In the genomic region with DNA sequence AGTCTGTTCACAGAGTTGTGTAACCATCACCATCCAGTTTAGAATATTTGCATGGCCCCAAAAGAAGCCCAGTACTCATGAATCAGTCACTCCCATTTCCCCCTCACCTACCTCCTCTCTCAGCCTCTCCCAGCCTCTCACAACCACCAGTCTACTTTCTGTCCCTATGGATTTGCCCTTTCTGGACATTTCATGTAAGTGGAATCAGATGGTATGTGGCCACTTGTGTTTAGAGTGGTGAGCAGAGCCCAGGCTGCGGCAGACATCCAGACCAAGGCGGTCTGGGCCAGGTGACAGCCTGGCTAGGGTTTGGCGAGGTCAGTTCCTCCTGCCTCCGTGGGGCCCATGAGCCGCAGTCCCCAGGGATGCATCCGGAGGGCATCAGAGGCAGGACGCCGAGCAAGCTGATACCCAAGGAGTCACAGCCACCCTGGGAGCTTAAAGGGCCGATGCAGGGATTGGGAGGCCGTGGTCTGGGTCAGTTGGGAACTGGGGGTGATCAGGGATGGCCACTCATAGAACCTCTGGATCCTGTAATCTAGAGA, we compare ENCODE assay signal across 11 cellular contexts. TPM values are rescaled to one million over a fixed set of nuclear protein-coding genes. Genes with fewer than 3 reads are reported as not detected.
DNase-seq lines count a peak whose midpoint lies in the region; ATAC-seq, FAIRE-seq and TF ChIP-seq lines count a peak whose summit lies in the region.
"Had no signal": no experiment of that assay in that cellular context is flagged by ENCODE, and none has a peak within 500 bp of the region (broad histone marks: within the 10 kb centered on the region; RNA-seq: fewer than 3 reads in every experiment).

No MANE protein-coding gene starts in this region.

- no peaks in the 10 kb centered on the region for H3K27me3 Mint-ChIP-seq in CD4-positive, CD25-positive, alpha-beta regulatory T cell
- no peaks in the 10 kb centered on the region for H3K27me3 Mint-ChIP-seq in naive thymus-derived CD4-positive, alpha-beta T cell

- TF ChIP-seq EP300 in K562 (IDR thresholded peaks at IDR 0.05; ENCODE audit: low read length), result no peak

- 23% methylated on average over 10 of the region's 10 CpGs for WGBS in K562 (ENCODE audit: insufficient coverage, low coverage, missing lambda C conversion rate)

- no peak for TF ChIP-seq POLR2A in K562 (conservative IDR thresholded peaks at IDR 0.05)

- peak overlapping the region; percentile 8; the same call in 1 of the 2 replicates for H2AFZ ChIP-seq in Karpas-422 (ENCODE audit: low read length)
- no peak overlapping the region for H2AFZ ChIP-seq in K562 (ENCODE audit: low read depth, low read length)

- H3K36me3 ChIP-seq in CD4-positive, CD25-positive, alpha-beta regulatory T cell (ENCODE audit: control insufficient read depth, insufficient read depth, low read length), result no peaks in the 10 kb centered on the region
- H3K36me3 ChIP-seq in Karpas-422 (ENCODE audit: insufficient read depth, low read length), result no peaks in the 10 kb centered on the region
- no peaks in the 10 kb centered on the region for H3K36me3 ChIP-seq in K562 (ENCODE audit: control insufficient read depth, insufficient read depth, low read length)
- no peaks in the 10 kb centered on the region for H3K36me3 ChIP-seq in naive thymus-derived CD4-positive, alpha-beta T cell (ENCODE audit: control insufficient read depth in 2 of 3, insufficient read depth in 3 of 3, low read length in 3 of 3)
- H3K36me3 ChIP-seq: adrenal gland had no signal

- H3K27ac ChIP-seq in CD4-positive, CD25-positive, alpha-beta regulatory T cell (ENCODE audit: insufficient read depth, low read length, poor library complexity, severe bottlenecking), result peak overlapping the region; percentile 43
- H3K27ac ChIP-seq in Karpas-422 (ENCODE audit: low read length) (no peak overlapping the region), K562 (ENCODE audit: extremely low read depth, low read depth, low read length) (no peak overlapping the region)
- H3K27ac ChIP-seq in naive thymus-derived CD4-positive, alpha-beta T cell (ENCODE audit: low read depth, low read length), result no peak overlapping the region
- H3K27ac ChIP-seq: adrenal gland had no signal

- H3K4me1 Mint-ChIP-seq in CD4-positive, CD25-positive, alpha-beta regulatory T cell, result peaks cover 25 to 52% (median 34%) of the 10 kb centered on the region in 4 donors
- H3K4me1 Mint-ChIP-seq in naive thymus-derived CD4-positive, alpha-beta T cell, result peaks cover 26 to 45% (median 42%) of the 10 kb centered on the region in 7 donors

- DNase-seq in CD4-positive, CD25-positive, alpha-beta regulatory T cell, result no peak
- no peak for DNase-seq in Karpas-422
- peak in 3 of 4 experiments; percentile 44 to 47 (median 47) for DNase-seq in K562 (ENCODE audit: extremely low read depth in 1 of 4, low spot score in 3 of 4)
- no peak for DNase-seq in naive thymus-derived CD4-positive, alpha-beta T cell
- no peak for DNase-seq in NCI-H2029 (lab: John Stamatoyannopoulos, UW)
- DNase-seq: posterior cingulate gyrus had no signal

- POLR2A ChIA-PET in K562 (lab: Yijun Ruan, JAX), result interaction anchor here (0.5 to 2.0 kb wide), 9 partner anchors 9 to 269 kb away, joined by 3 to 7 read pairs (median 3); no protein-coding TSS in a partner anchor
- POLR2A ChIA-PET in naive thymus-derived CD4-positive, alpha-beta T cell (lab: Charles Lee), result interaction anchor here (1.2 kb wide), 1 partner anchor 17 kb away, joined by 3 read pairs; no protein-coding TSS in a partner anchor

- H3K9me3 Mint-ChIP-seq in CD4-positive, CD25-positive, alpha-beta regulatory T cell, result no peaks in the 10 kb centered on the region
- H3K9me3 Mint-ChIP-seq in naive thymus-derived CD4-positive, alpha-beta T cell, result no peaks in the 10 kb centered on the region

- peaks cover 38% of the 10 kb centered on the region for H3K4me1 ChIP-seq in CD4-positive, CD25-positive, alpha-beta regulatory T cell (ENCODE audit: control insufficient read depth, insufficient read depth, low read length, poor library complexity, severe bottlenecking)
- H3K4me1 ChIP-seq in Karpas-422 (ENCODE audit: low read length) (peaks cover 29% of the 10 kb centered on the region), K562 (replicated peaks in 1 of 2; ENCODE audit: control insufficient read depth in 2 of 2, insufficient read depth in 2 of 2, low read length in 2 of 2) (peaks cover 21 to 26% of the 10 kb centered on the region in 2 experiments)
- peaks cover 9 to 37% of the 10 kb centered on the region in 2 donors for H3K4me1 ChIP-seq in naive thymus-derived CD4-positive, alpha-beta T cell (ENCODE audit: control insufficient read depth in 2 of 2, insufficient read depth in 2 of 2, low read length in 2 of 2)
- H3K4me1 ChIP-seq: adrenal gland had no signal

- H3K27me3 ChIP-seq in CD4-positive, CD25-positive, alpha-beta regulatory T cell (ENCODE audit: control insufficient read depth, insufficient read depth, low read length), result no peaks in the 10 kb centered on the region
- H3K27me3 ChIP-seq in Karpas-422 (ENCODE audit: low read length), result 0 out of 2 replicates have a peak, but pooled peaks cover 2% of the 10 kb centered on the region
- H3K27me3 ChIP-seq in K562 (ENCODE audit: control insufficient read depth in 2 of 2, insufficient read depth in 2 of 2, low read length in 2 of 2), result peaks cover 70 to 81% of the 10 kb centered on the region in 2 experiments
- no peaks in the 10 kb centered on the region for H3K27me3 ChIP-seq in naive thymus-derived CD4-positive, alpha-beta T cell (ENCODE audit: control insufficient read depth in 2 of 2, insufficient read depth in 2 of 2, low read length in 2 of 2)
- H3K27me3 ChIP-seq: adrenal gland had no signal

- peak overlapping the region; percentile 31 for H3K4me3 ChIP-seq in CD4-positive, CD25-positive, alpha-beta regulatory T cell (ENCODE audit: low read depth, low read length)
- H3K4me3 ChIP-seq in Karpas-422 (ENCODE audit: low read length), result no peak overlapping the region
- H3K4me3 ChIP-seq in K562, result no peak overlapping the region
- H3K4me3 ChIP-seq in naive thymus-derived CD4-positive, alpha-beta T cell (ENCODE audit: low read length), result no peak overlapping the region
- H3K4me3 ChIP-seq: adrenal gland had no signal

- intact Hi-C loops in K562 (cut with micrococcal nuclease), result no loop called here
- intact Hi-C loops in naive thymus-derived CD4-positive, alpha-beta T cell (cut with micrococcal nuclease), result loop anchor here (2.0 to 5.0 kb wide), 2 partner anchors 19 to 35 kb away; no protein-coding TSS in a partner anchor

- no peaks in the 10 kb centered on the region for H3K36me3 Mint-ChIP-seq in CD4-positive, CD25-positive, alpha-beta regulatory T cell
- peaks cover 0 to 4% (median 0%) of the 10 kb centered on the region in 5 donors for H3K36me3 Mint-ChIP-seq in naive thymus-derived CD4-positive, alpha-beta T cell

- BruUV-seq in K562 (replicated peaks; lab: Mats Ljungman, UMichigan), result no TSS peak

- FAIRE-seq in K562 (lab: Jason Lieb, UNC), result no peak

- peak in 1 of 3 experiments; percentile 18; a peak in 1 of 6 replicates for TF ChIP-seq CTCF in K562 (IDR thresholded peaks at IDR 0.05 in 2 of 3, conservative IDR thresholded peaks at IDR 0.05 in 1 of 3; ENCODE audit: insufficient read depth in 2 of 3, low read depth in 1 of 3, low read length in 3 of 3)

- H3K4me3 Mint-ChIP-seq in CD4-positive, CD25-positive, alpha-beta regulatory T cell, result peak overlapping the region; percentile 47 to 77 (median 68)
- H3K4me3 Mint-ChIP-seq in naive thymus-derived CD4-positive, alpha-beta T cell, result peak overlapping the region in 5 of 10 donors; percentile 2 to 74 (median 31)

- in situ Hi-C loops in K562 (cut with MboI), result no loop called here

- peak overlapping the region; percentile 23; the same call in 1 of the 2 replicates for H3K9ac ChIP-seq in Karpas-422 (ENCODE audit: low read length)
- peak overlapping the region in 1 of 2 experiments; percentile 6; a peak in 1 of 4 replicates for H3K9ac ChIP-seq in K562 (ENCODE audit: insufficient read depth in 1 of 2, low read depth in 2 of 2, low read length in 2 of 2)

- no peaks in the 10 kb centered on the region for H3K79me2 ChIP-seq in Karpas-422 (ENCODE audit: low read length)
- H3K79me2 ChIP-seq in K562 (ENCODE audit: control insufficient read depth, insufficient read depth, low read length), result no peaks in the 10 kb centered on the region

- no peak for TF ChIP-seq RAD21 in K562 (CRISPR knock-in tag; conservative IDR thresholded peaks at IDR 0.05 in 1 of 2, IDR thresholded peaks at IDR 0.05 in 1 of 2)

- H3K9me3 ChIP-seq in CD4-positive, CD25-positive, alpha-beta regulatory T cell (ENCODE audit: control insufficient read depth in 2 of 2, low read length in 2 of 2), result no peaks in the 10 kb centered on the region
- H3K9me3 ChIP-seq in Karpas-422 (ENCODE audit: low read length), result no peaks in the 10 kb centered on the region
- H3K9me3 ChIP-seq in K562 (replicated peaks; ENCODE audit: control insufficient read depth, insufficient read depth, low read depth, low read length), result no peaks in the 10 kb centered on the region
- no peaks in the 10 kb centered on the region for H3K9me3 ChIP-seq in naive thymus-derived CD4-positive, alpha-beta T cell (ENCODE audit: control insufficient read depth in 2 of 3, low read length in 3 of 3)
- H3K9me3 ChIP-seq: adrenal gland had no signal

- H3K9me1 ChIP-seq in K562 (ENCODE audit: control insufficient read depth, insufficient read depth, low read length), result peaks cover 3% of the 10 kb centered on the region

- H3K4me2 ChIP-seq in Karpas-422 (ENCODE audit: low read depth, low read length, poor library complexity, severe bottlenecking) (no peak overlapping the region), K562 (ENCODE audit: insufficient read depth, low read length) (no peak overlapping the region)

- no peak for ATAC-seq in CD4-positive, CD25-positive, alpha-beta regulatory T cell (ENCODE audit: low read depth in 2 of 2)
- ATAC-seq in K562 (no peak), HG02798 (IDR thresholded peaks at IDR 0.05; ENCODE audit: poor library complexity, unreplicated experiment) (no peak), HG02840 (IDR thresholded peaks at IDR 0.05; ENCODE audit: low FRiP score, unreplicated experiment) (no peak), GM21786 (IDR thresholded peaks at IDR 0.05; ENCODE audit: unreplicated experiment) (no peak)
- ATAC-seq in naive thymus-derived CD4-positive, alpha-beta T cell, result no peak

- H3K9me2 ChIP-seq in Karpas-422 (replicated peaks; ENCODE audit: insufficient read depth, low read length), result no peaks in the 10 kb centered on the region

- CTCF ChIA-PET in K562 (lab: Yijun Ruan, JAX; ENCODE audit: low intra/inter-chr PET ratio), result interaction anchor here (0.5 kb wide), 1 partner anchor 45 kb away, joined by 3 read pairs; no protein-coding TSS in a partner anchor
- CTCF ChIA-PET in naive thymus-derived CD4-positive, alpha-beta T cell (lab: Charles Lee), result no interaction called here

- peak overlapping the region; percentile 91 to 98 (median 92) for H3K27ac Mint-ChIP-seq in CD4-positive, CD25-positive, alpha-beta regulatory T cell
- H3K27ac Mint-ChIP-seq in naive thymus-derived CD4-positive, alpha-beta T cell, result peak overlapping the region in 7 of 9 donors; percentile 22 to 92 (median 63)

- H4K20me1 ChIP-seq in Karpas-422 (ENCODE audit: insufficient read depth, low read depth, low read length) (no peaks in the 10 kb centered on the region), K562 (replicated peaks; ENCODE audit: control insufficient read depth, insufficient read depth, low read length) (peaks cover 6% of the 10 kb centered on the region)

RNA-seq across cellular contexts. Expression of gene CLDN5, which starts 53.3 kb away (rescaled TPM):
- 1.7 TPM for total RNA-seq in CD4-positive, CD25-positive, alpha-beta regulatory T cell
- 1 to 10 TPM in 3 of 4 donors, under 1 TPM in 1; 0.84 to 2.3 (median 1.7) TPM for polyA plus RNA-seq in CD4-positive, CD25-positive, alpha-beta regulatory T cell
- not detected in 2 replicates for total RNA-seq in Karpas-422 (2014; rRNA removed; shearing (Covaris generic); ENCODE audit: low replicate concordance)
- total RNA-seq in K562 (2011; cell fraction: chromatin; rRNA removed; ENCODE audit: low replicate concordance), result not detected in 2 replicates
- not detected in 2 replicates for total RNA-seq in K562 (2011; cell fraction: nucleolus; rRNA removed)
- not detected in 2 replicates for total RNA-seq in K562 (2011; cell fraction: nucleoplasm; rRNA removed)
- total RNA-seq in K562 (2014; rRNA removed), result not detected in 2 replicates
- total RNA-seq in K562 (2014; rRNA removed; fragmentation: Illumina TruSeq; extraction: Trizol), result not detected in 2 replicates
- not detected in 2 replicates for total RNA-seq in K562 (2015; rRNA removed; fragmentation: Illumina TruSeq; extraction: Trizol)
- total RNA-seq in K562 (2021), result 0.16 and 0.20 TPM in 2 replicates
- polyA plus RNA-seq in K562 (2011; rRNA removed), result not detected in 2 replicates
- not detected in 2 replicates for polyA plus RNA-seq in K562 (2011; cell fraction: cytosol; rRNA removed)
- polyA plus RNA-seq in K562 (2011; cell fraction: nucleus; rRNA removed), result not detected in 2 replicates
- polyA plus RNA-seq in K562 (2012), result 0.08 and 0.18 TPM in 2 replicates
- not detected in 2 replicates for polyA plus RNA-seq in K562 (2014; fragmentation: Illumina TruSeq; extraction: Trizol)
- polyA plus RNA-seq in K562 (2014; fragmentation: Nextera tagmentation; extraction: Ambion mirVana), result not detected
- not detected in 2 replicates for polyA plus RNA-seq in K562 (2014; rRNA removed)
- not detected in 2 replicates for polyA minus RNA-seq in K562 (2011; rRNA and poly(A)+ RNA removed)
- polyA minus RNA-seq in K562 (2011; cell fraction: cytosol; rRNA and poly(A)+ RNA removed), result not detected in 2 replicates
- not detected in 2 replicates for polyA minus RNA-seq in K562 (2011; cell fraction: nucleus; rRNA and poly(A)+ RNA removed)
- 1 to 10 TPM in 2 of 5 experiments, not detected in 3; 1.7 to 2.0 TPM for total RNA-seq in naive thymus-derived CD4-positive, alpha-beta T cell
- 10 to 100 TPM in 1 of 2 donors, 1 to 10 TPM in 1; 6.7 to 11.7 TPM for polyA plus RNA-seq in naive thymus-derived CD4-positive, alpha-beta T cell
- total RNA-seq: NCI-H460 had no signal

Comparison
In these comparisons a context has a peak if more than half of its experiments do, and no peak if none do; other contexts are left out.
1. DNase-seq: peak in K562 (3 of 4); none in CD4-positive, CD25-positive, alpha-beta regulatory T cell (0 of 3), Karpas-422 (single experiment), naive thymus-derived CD4-positive, alpha-beta T cell (0 of 9) and NCI-H2029 (single experiment).